In genomic region chr2:86019121-86019520, GRCh38 we compare ENCODE assay signal across 16 cellular contexts.
"Had no signal": no experiment of that assay in that cellular context is flagged by ENCODE, and none has a peak within 500 bp of the region (broad histone marks: within the 10 kb centered on the region; RNA-seq: fewer than 3 reads in every experiment).

No MANE protein-coding gene starts in this region.

- H3K27me3 ChIP-seq: brain microvascular endothelial cell, neural progenitor cell, pancreas, upper lobe of left lung had no signal

- H3K4me1 Mint-ChIP-seq: neural progenitor cell had no signal

- H3K27ac ChIP-seq: brain microvascular endothelial cell, neural progenitor cell, pancreas, SK-N-MC, upper lobe of left lung had no signal

- H3K4me3 ChIP-seq: lung, neural progenitor cell, pancreas, SK-N-MC, upper lobe of left lung had no signal

- DNase-seq: activated CD4-positive, alpha-beta memory T cell treated with anti-CD3 and anti-CD28 coated beads for 36 hours; activated CD8-positive, alpha-beta memory T cell treated with anti-CD3 and anti-CD28 coated beads, Interleukin-2, amount 10 ng/mL, durations not matched to agents 7 days and 5 days; activated gamma-delta T cell; activated naive CD8-positive, alpha-beta T cell treated with anti-CD3 and anti-CD28 coated beads, Interleukin-2, amount 10 ng/mL, durations not matched to agents 7 days and 5 days; activated T-cell treated with anti-CD3 and anti-CD28 coated beads, Interleukin-2, amount 50 U/mL, for 24 hours; brain microvascular endothelial cell; stimulated activated CD4-positive, alpha-beta T cell treated with anti-CD3 and anti-CD28 coated beads, Interleukin-4, amount 100 ng/mL, for 1 hour; stimulated activated naive CD4-positive, alpha-beta T cell treated with Interleukin-2 at 50 U/mL for 16 hours; T-cell; T1000 had no signal

- H3K36me3 ChIP-seq: brain microvascular endothelial cell, neural progenitor cell, pancreas had no signal

- H3K27ac Mint-ChIP-seq: activated CD4-positive, alpha-beta memory T cell treated with anti-CD3 and anti-CD28 coated beads for 36 hours; activated CD8-positive, alpha-beta memory T cell treated with anti-CD3 and anti-CD28 coated beads, Interleukin-2, amount 10 ng/mL, durations not matched to agents 7 days and 5 days; activated naive CD8-positive, alpha-beta T cell treated with anti-CD3 and anti-CD28 coated beads, Interleukin-2, amount 10 ng/mL, durations not matched to agents 7 days and 5 days; activated T-cell treated with anti-CD3 and anti-CD28 coated beads, Interleukin-2, amount 50 U/mL, for 24 hours; neural progenitor cell; T-cell had no signal

- H3K4me1 ChIP-seq: neural progenitor cell had no signal

- H3K9me3 ChIP-seq: pancreas had no signal

- H3K27me3 Mint-ChIP-seq: activated CD4-positive, alpha-beta memory T cell treated with anti-CD3 and anti-CD28 coated beads for 36 hours; activated CD8-positive, alpha-beta memory T cell treated with anti-CD3 and anti-CD28 coated beads, Interleukin-2, amount 10 ng/mL, durations not matched to agents 7 days and 5 days; activated naive CD8-positive, alpha-beta T cell treated with anti-CD3 and anti-CD28 coated beads, Interleukin-2, amount 10 ng/mL, durations not matched to agents 7 days and 5 days; activated T-cell treated with anti-CD3 and anti-CD28 coated beads, Interleukin-2, amount 50 U/mL, for 24 hours; central memory CD8-positive, alpha-beta T cell; T-cell had no signal

- H3K4me3 Mint-ChIP-seq: activated CD4-positive, alpha-beta memory T cell treated with anti-CD3 and anti-CD28 coated beads for 36 hours; activated CD8-positive, alpha-beta memory T cell treated with anti-CD3 and anti-CD28 coated beads, Interleukin-2, amount 10 ng/mL, durations not matched to agents 7 days and 5 days; activated naive CD8-positive, alpha-beta T cell treated with anti-CD3 and anti-CD28 coated beads, Interleukin-2, amount 10 ng/mL, durations not matched to agents 7 days and 5 days; activated T-cell treated with anti-CD3 and anti-CD28 coated beads, Interleukin-2, amount 50 U/mL, for 24 hours; central memory CD8-positive, alpha-beta T cell; neural progenitor cell; T-cell had no signal
